17 cellular contexts compared by ENCODE assay signal in genomic region chr1:229002037-229002436, GRCh38.
"Had no signal": no experiment of that assay in that cellular context is flagged by ENCODE, and none has a peak within 500 bp of the region (broad histone marks: within the 10 kb centered on the region; RNA-seq: fewer than 3 reads in every experiment).

No MANE protein-coding gene starts in this region.

- DNase-seq: effector CD8-positive, alpha-beta T cell; heart left ventricle; hypothalamus; kidney glomerular epithelial cell; mucosa of descending colon; posterior cingulate gyrus; stimulated activated CD4-positive, alpha-beta T cell treated with anti-CD3 and anti-CD28 coated beads, Interleukin-12 subunit alpha, Interleukin-12 subunit beta, amount 100 ng/mL, for 4 hours; upper lobe of right lung had no signal

- ATAC-seq: heart left ventricle; left lobe of liver; naive thymus-derived CD8-positive, alpha-beta T cell; upper lobe of right lung had no signal

- H3K4me3 Mint-ChIP-seq: naive thymus-derived CD8-positive, alpha-beta T cell had no signal

- H3K36me3 Mint-ChIP-seq: naive thymus-derived CD8-positive, alpha-beta T cell had no signal

- H3K4me1 ChIP-seq: suprapubic skin, upper lobe of right lung had no signal

- H3K9me3 ChIP-seq: heart left ventricle, mucosa of descending colon, right atrium auricular region, suprapubic skin, tibial artery, upper lobe of right lung had no signal

- H3K4me3 ChIP-seq: coronary artery, heart left ventricle, mucosa of descending colon, right atrium auricular region, suprapubic skin, tibial artery, upper lobe of right lung had no signal

- H3K27ac ChIP-seq: coronary artery, heart left ventricle, right atrium auricular region, suprapubic skin, tibial artery, upper lobe of right lung had no signal

- FAIRE-seq: frontal cortex, islet of Langerhans, small intestine had no signal

- H3K36me3 ChIP-seq: heart left ventricle, right atrium auricular region, suprapubic skin, tibial artery, upper lobe of right lung had no signal

- H3K27me3 ChIP-seq: right atrium auricular region, suprapubic skin, tibial artery, upper lobe of right lung had no signal

- H3K9me3 Mint-ChIP-seq: naive thymus-derived CD8-positive, alpha-beta T cell had no signal
